1 cellular context compared by ENCODE assay signal in the genomic region with DNA sequence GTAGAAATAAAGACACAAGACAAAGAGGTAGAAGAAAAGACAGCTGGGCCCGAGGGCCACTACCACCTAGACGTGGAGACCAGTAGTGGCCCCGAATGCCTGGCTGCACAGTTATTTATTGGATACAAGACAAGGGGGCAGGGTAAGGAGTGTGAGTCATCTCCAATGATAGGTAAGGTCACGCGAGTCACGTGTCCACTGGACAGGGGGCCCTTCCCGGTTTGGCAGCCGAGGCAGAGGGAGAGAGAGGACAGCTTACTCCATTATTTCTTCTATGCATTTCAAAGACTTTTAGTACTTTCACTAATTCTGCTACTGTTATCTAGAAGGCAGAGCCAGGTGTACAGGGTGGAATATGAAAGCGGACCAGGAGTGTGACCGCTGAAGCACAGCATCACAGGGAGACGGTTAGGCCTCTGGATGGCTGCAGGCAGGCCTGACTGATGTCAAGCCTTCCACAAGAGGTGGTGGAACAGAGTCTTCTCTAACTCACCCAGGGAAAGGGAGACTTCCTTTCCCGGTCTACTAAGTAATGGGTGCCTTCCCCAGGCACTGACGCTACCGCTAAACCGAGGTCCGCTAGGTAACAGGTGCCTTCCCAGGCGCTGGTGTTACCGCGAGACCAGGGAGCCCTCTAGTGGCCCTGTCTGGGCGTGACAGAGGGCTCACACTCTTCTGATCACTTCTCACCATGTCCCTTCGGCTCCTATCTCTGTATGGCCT.
TF ChIP-seq lines count a peak whose summit lies in the region.

No MANE protein-coding gene starts in this region.

TF ChIP-seq in H1, 55 proteins besides CTCF, POLR2A, EP300 and RAD21:
- TF ChIP-seq SP1 (IDR thresholded peaks at IDR 0.05; ENCODE audit: low read depth, low read length) (no peak), TEAD4 (IDR thresholded peaks at IDR 0.05; ENCODE audit: low read depth, low read length) (no peak), CREB1 (IDR thresholded peaks at IDR 0.05) (no peak), POU5F1 (IDR thresholded peaks at IDR 0.05; ENCODE audit: low read depth, low read length) (no peak), CHD2 (IDR thresholded peaks at IDR 0.05; ENCODE audit: low read length) (peak; percentile 87), CEBPB (IDR thresholded peaks at IDR 0.05; ENCODE audit: low read depth, low read length) (no peak), TAF7 (optimal IDR thresholded peaks at IDR 0.05; ENCODE audit: borderline replicate concordance, low read depth, low read length) (no peak), YY1 (IDR thresholded peaks at IDR 0.05; ENCODE audit: low read depth, low read length) (0 out of 2 replicates have a peak, but pooled peaks have one; percentile 8), JUN (IDR thresholded peaks at IDR 0.05; ENCODE audit: low read depth, low read length) (no peak), FOSL1 (IDR thresholded peaks at IDR 0.05; ENCODE audit: insufficient read depth, low read depth, low read length) (no peak), EGR1 (IDR thresholded peaks at IDR 0.05; ENCODE audit: borderline replicate concordance, low read depth, low read length) (no peak), POLR2AphosphoS5 (IDR thresholded peaks at IDR 0.05; ENCODE audit: low read depth, low read length) (no peak), SUZ12 (IDR thresholded peaks at IDR 0.05; ENCODE audit: low read length) (no peak), CBX8 (IDR thresholded peaks at IDR 0.05; ENCODE audit: borderline replicate concordance, low read depth, low read length) (no peak), JUND (IDR thresholded peaks at IDR 0.05; ENCODE audit: low read length) (no peak), MAFK (IDR thresholded peaks at IDR 0.05; ENCODE audit: low read depth, low read length) (no peak), BRCA1 (IDR thresholded peaks at IDR 0.05; ENCODE audit: low read depth, low read length) (peak; percentile 69), SIRT6 (IDR thresholded peaks at IDR 0.05; ENCODE audit: low read length) (no peak), TCF12 (IDR thresholded peaks at IDR 0.05; ENCODE audit: low read depth, low read length) (0 out of 2 replicates have a peak, but pooled peaks have one; percentile 33)
